In genomic region chr5:40960027-40960426, GRCh38 we compare ENCODE assay signal across 1 cellular context.
TF ChIP-seq lines count a peak whose summit lies in the region.

No MANE protein-coding gene starts in this region.

TF ChIP-seq in WTC11, 78 proteins besides CTCF, POLR2A, EP300 and RAD21 (continued from another document):
- TF ChIP-seq USF2 (CRISPR knock-in tag; IDR thresholded peaks at IDR 0.05) (no peak), NFE2L1 (CRISPR knock-in tag; IDR thresholded peaks at IDR 0.05) (no peak), E2F1 (CRISPR knock-in tag; IDR thresholded peaks at IDR 0.05) (no peak), USF1 (CRISPR knock-in tag; IDR thresholded peaks at IDR 0.05) (no peak)
